Comparison of ENCODE assay signal across 2 cellular contexts in genomic region chr9:94676446-94677148, GRCh38.
TF ChIP-seq lines count a peak whose summit lies in the region.

No MANE protein-coding gene starts in this region.

TF ChIP-seq in A549, 52 proteins besides CTCF, POLR2A, EP300 and RAD21:
- no peak for TF ChIP-seq FOSL2 (IDR thresholded peaks at IDR 0.05)
- TF ChIP-seq FOSL2 (CRISPR knock-in tag; IDR thresholded peaks at IDR 0.05): peak; percentile 20; the same call in 1 of the 2 replicates
- TF ChIP-seq HES2 (IDR thresholded peaks at IDR 0.05): no peak
- TF ChIP-seq MAFK (IDR thresholded peaks at IDR 0.05; ENCODE audit: partially characterized antibody): peak; percentile 64
TF ChIP-seq in A549: peak in this region for 2.

TF ChIP-seq in K562, 482 proteins besides CTCF, POLR2A, EP300 and RAD21:
- TF ChIP-seq ASH1L (IDR thresholded peaks at IDR 0.05; ENCODE audit: borderline replicate concordance, low read depth, partially characterized antibody) (no peak), NFYB (IDR thresholded peaks at IDR 0.05; ENCODE audit: extremely low read depth, insufficient read length) (peak; percentile 67), RCOR1 (IDR thresholded peaks at IDR 0.05; ENCODE audit: borderline replicate concordance in 1 of 2, low read depth in 2 of 2, low read length in 2 of 2) (no peak), ZNF316 (IDR thresholded peaks at IDR 0.05) (peak; percentile 59), MAFG (tag; conservative IDR thresholded peaks at IDR 0.05) (0 out of 2 replicates have a peak, but pooled peaks have one; percentile 19), RBM25 (IDR thresholded peaks at IDR 0.05; ENCODE audit: low read depth, low read length, severe bottlenecking) (peak; percentile 43), C11orf30 (IDR thresholded peaks at IDR 0.05; ENCODE audit: low read depth) (peak; percentile 37), SIX5 (IDR thresholded peaks at IDR 0.05; ENCODE audit: borderline replicate concordance in 1 of 2, insufficient read depth in 1 of 2, low read depth in 1 of 2, low read length in 2 of 2) (no peak), RBM39 (optimal IDR thresholded peaks at IDR 0.05; ENCODE audit: low read depth, low read length) (no peak)
- TF ChIP-seq, protein P1, sequence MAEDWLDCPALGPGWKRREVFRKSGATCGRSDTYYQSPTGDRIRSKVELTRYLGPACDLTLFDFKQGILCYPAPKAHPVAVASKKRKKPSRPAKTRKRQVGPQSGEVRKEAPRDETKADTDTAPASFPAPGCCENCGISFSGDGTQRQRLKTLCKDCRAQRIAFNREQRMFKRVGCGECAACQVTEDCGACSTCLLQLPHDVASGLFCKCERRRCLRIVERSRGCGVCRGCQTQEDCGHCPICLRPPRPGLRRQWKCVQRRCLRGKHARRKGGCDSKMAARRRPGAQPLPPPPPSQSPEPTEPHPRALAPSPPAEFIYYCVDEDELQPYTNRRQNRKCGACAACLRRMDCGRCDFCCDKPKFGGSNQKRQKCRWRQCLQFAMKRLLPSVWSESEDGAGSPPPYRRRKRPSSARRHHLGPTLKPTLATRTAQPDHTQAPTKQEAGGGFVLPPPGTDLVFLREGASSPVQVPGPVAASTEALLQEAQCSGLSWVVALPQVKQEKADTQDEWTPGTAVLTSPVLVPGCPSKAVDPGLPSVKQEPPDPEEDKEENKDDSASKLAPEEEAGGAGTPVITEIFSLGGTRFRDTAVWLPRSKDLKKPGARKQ (CRISPR knock-in tag; IDR thresholded peaks at IDR 0.05): no peak
